ENCODE assay signal across 8 cellular contexts in genomic region chr20:44475694-44476560, GRCh38. TPM values are rescaled to one million over a fixed set of nuclear protein-coding genes. Genes with fewer than 3 reads are reported as not detected.
DNase-seq lines count a peak whose midpoint lies in the region; ATAC-seq, FAIRE-seq and TF ChIP-seq lines count a peak whose summit lies in the region.

Gene TTPAL, plus strand, starts transcription at chr20:44475874. Its CDS starts 4,126 bp downstream, at chr20:44480000.

- H3K9ac ChIP-seq in keratinocyte (ENCODE audit: control insufficient read depth, extremely low read depth, insufficient read depth, low read length) = peak within 1 kb of the TSS; percentile 82

- H3K4me2 ChIP-seq in keratinocyte (ENCODE audit: control insufficient read depth, extremely low read depth, insufficient read depth, low read depth, low read length) = peak within 1 kb of the TSS; percentile 95

- dilution Hi-C loops in keratinocyte (cut with MboI; ENCODE audit: extremely low pct_ligation_motif_present, low sequenced_read_pairs) = no loop called here

- no peak for DNase-seq in AG09309 (ENCODE audit: low read depth)
- peak; percentile 84 for DNase-seq in NCI-H226
- DNase-seq in activated CD4-positive, CD25-positive, alpha-beta regulatory T cell treated with anti-CD3 and anti-CD28 coated beads, Interleukin-2, amount 50 U/mL, for 16 hours (ENCODE audit: low read depth, low spot score) = peak; percentile 79
- peak; percentile 85 for DNase-seq in central memory CD4-positive, alpha-beta T cell
- DNase-seq in keratinocyte (ENCODE audit: low read depth, low spot score) = peak; percentile 32
- peak; percentile 82 to 87 (median 87) for DNase-seq in stimulated activated CD4-positive, alpha-beta T cell treated with anti-CD3 and anti-CD28 coated beads, Interleukin-12 subunit alpha, Interleukin-12 subunit beta, amount 100 ng/mL, for 48 hours (ENCODE audit: low read depth in 2 of 3, low spot score in 1 of 3)

- TF ChIP-seq CTCF in AG09309 (IDR thresholded peaks at IDR 0.05; ENCODE audit: control insufficient read depth, insufficient read depth, low read depth, low read length, missing control alignments) = peak; percentile 31
- TF ChIP-seq CTCF in keratinocyte (optimal IDR thresholded peaks at IDR 0.05 in 1 of 3, IDR thresholded peaks at IDR 0.05 in 1 of 3, conservative IDR thresholded peaks at IDR 0.05 in 1 of 3; ENCODE audit: extremely low read depth in 1 of 3, insufficient read depth in 2 of 3, low read length in 3 of 3) = peak in 2 of 3 experiments; percentile 44 to 51

- peak within 1 kb of the TSS; percentile 90 for H3K27ac ChIP-seq in keratinocyte (ENCODE audit: control insufficient read depth, insufficient read depth, low read length)

- H3K4me1 ChIP-seq in keratinocyte (ENCODE audit: control insufficient read depth, extremely low read depth, insufficient read depth, low read length) = peaks cover 16% of the 10 kb centered on the region

- no peaks in the 10 kb centered on the region for H4K20me1 ChIP-seq in keratinocyte (ENCODE audit: control insufficient read depth, extremely low read depth, insufficient read depth, low read length)

- H3K9me1 ChIP-seq in keratinocyte (ENCODE audit: control insufficient read depth, extremely low read depth, insufficient read depth, low read length) = no peaks in the 10 kb centered on the region

- H3K4me3 ChIP-seq in AG09309 (ENCODE audit: control insufficient read depth, low read depth, low read length) (peak within 1 kb of the TSS; percentile 73), keratinocyte (ENCODE audit: control insufficient read depth in 2 of 3, extremely low read depth in 1 of 3, insufficient read depth in 2 of 3, low read depth in 1 of 3, low read length in 3 of 3) (peak within 1 kb of the TSS; percentile 80 to 90 (median 84))

- ATAC-seq in GM19023 (IDR thresholded peaks at IDR 0.05; ENCODE audit: unreplicated experiment) = peak; percentile 92
- peak; percentile 87 for ATAC-seq in HG03196 (IDR thresholded peaks at IDR 0.05; ENCODE audit: unreplicated experiment)

- no peaks in the 10 kb centered on the region for H3K9me3 ChIP-seq in keratinocyte (ENCODE audit: control insufficient read depth, low read depth, low read length)

- FAIRE-seq in keratinocyte (lab: Jason Lieb, UNC) = no peak

- no peaks in the 10 kb centered on the region for H3K27me3 ChIP-seq in keratinocyte (ENCODE audit: control insufficient read depth, extremely low read depth, insufficient read depth, low read length)

- H3K36me3 ChIP-seq in keratinocyte (ENCODE audit: control insufficient read depth in 2 of 2, extremely low read depth in 1 of 2, insufficient read depth in 2 of 2, low read length in 2 of 2) = peaks cover 8 to 14% of the 10 kb centered on the region in 2 experiments

- peaks cover 17% of the 10 kb centered on the region for H3K79me2 ChIP-seq in keratinocyte (ENCODE audit: control insufficient read depth, insufficient read depth, low read length)

- H2AFZ ChIP-seq in keratinocyte (ENCODE audit: control insufficient read depth, low read length) = peak within 1 kb of the TSS; percentile 92

RNA-seq across cellular contexts. Expression of gene TTPAL, which starts in this region (rescaled TPM):
- polyA plus RNA-seq in keratinocyte = 15.1 to 24.9 TPM (median 20.0 TPM) in 3 replicates
- 7.4 TPM for polyA plus RNA-seq in keratinocyte (2011; ENCODE audit: low read depth)
- polyA plus RNA-seq in keratinocyte (2011; cell fraction: cytosol; rRNA removed) = 20.5 and 23.4 TPM in 2 replicates
- 34.4 and 40.9 TPM in 2 replicates for polyA plus RNA-seq in keratinocyte (2011; cell fraction: nucleus; rRNA removed)
- polyA plus RNA-seq in keratinocyte (2012; ENCODE audit: low replicate concordance) = 17.3 and 26.4 TPM in 2 replicates
- polyA minus RNA-seq in keratinocyte = 32.5 to 94.6 TPM (median 34.1 TPM) in 3 replicates
- polyA minus RNA-seq in keratinocyte (2011; cell fraction: cytosol; rRNA and poly(A)+ RNA removed) = 23.2 TPM
- 15.3 and 32.3 TPM in 2 replicates for polyA minus RNA-seq in keratinocyte (2011; cell fraction: nucleus; rRNA and poly(A)+ RNA removed)
